Comparison of ENCODE assay signal across 9 cellular contexts in the genomic region with DNA sequence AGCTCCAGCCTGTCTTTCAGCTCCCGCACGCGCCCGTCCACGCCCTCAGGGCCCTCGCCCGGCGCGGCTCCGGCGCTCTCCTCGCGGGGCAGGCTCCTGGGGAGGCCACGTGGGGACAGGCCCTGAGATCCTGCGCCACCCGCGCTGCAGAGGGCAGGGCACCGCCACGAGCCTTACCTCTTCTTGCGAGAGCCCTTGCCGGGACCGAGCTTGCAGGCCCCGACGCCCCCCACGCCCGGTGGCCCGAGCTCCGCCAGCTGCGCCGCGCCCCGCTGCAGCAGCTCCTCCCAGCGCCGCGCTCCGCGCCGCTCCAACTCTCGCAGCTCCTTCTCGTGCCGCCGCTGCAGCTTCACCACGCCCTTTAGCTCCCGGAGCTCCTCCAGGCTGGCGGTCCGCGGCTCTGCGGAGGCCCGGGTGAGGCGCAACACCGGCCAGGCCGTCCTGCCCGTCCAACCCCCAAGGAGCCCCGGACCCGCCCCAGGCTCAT. TPM values are rescaled to one million over a fixed set of nuclear protein-coding genes. Genes with fewer than 3 reads are reported as not detected.
DNase-seq lines count a peak whose midpoint lies in the region; ATAC-seq and TF ChIP-seq lines count a peak whose summit lies in the region.
"Had no signal": no experiment of that assay in that cellular context is flagged by ENCODE, and none has a peak within 500 bp of the region (broad histone marks: within the 10 kb centered on the region; RNA-seq: fewer than 3 reads in every experiment).

No MANE protein-coding gene starts in this region.

- H3K9me3 ChIP-seq in Peyer's patch = no peaks in the 10 kb centered on the region
- peaks cover 2% of the 10 kb centered on the region for H3K9me3 ChIP-seq in trophoblast cell (ENCODE audit: insufficient read depth, low read depth, low read length)

- no peaks in the 10 kb centered on the region for H3K36me3 Mint-ChIP-seq in GM23338 (ENCODE audit: low read depth)

- no peaks in the 10 kb centered on the region for H3K9me2 ChIP-seq in GM23338 (ENCODE audit: insufficient read depth)

- peaks cover 28% of the 10 kb centered on the region for H3K4me1 Mint-ChIP-seq in GM23338
- H3K4me1 Mint-ChIP-seq: naive thymus-derived CD8-positive, alpha-beta T cell had no signal

- H2BK5ac ChIP-seq in trophoblast cell (ENCODE audit: low read depth, low read length, poor library complexity) = no peak overlapping the region

- no peak overlapping the region for H3K27ac Mint-ChIP-seq in GM23338
- H3K27ac Mint-ChIP-seq: naive thymus-derived CD8-positive, alpha-beta T cell had no signal

- H3K4me2 ChIP-seq in GM23338 (peak overlapping the region; percentile 91), trophoblast cell (ENCODE audit: low read length) (peak overlapping the region; percentile 65)

- no CpG with 5 or more reads among the region's 55 CpGs for WGBS in trophoblast cell (ENCODE audit: extremely low coverage, insufficient coverage, insufficient read length)

- H3K79me2 ChIP-seq in GM23338 (replicated peaks; ENCODE audit: insufficient read depth) (no peaks in the 10 kb centered on the region), trophoblast cell (ENCODE audit: control insufficient read depth, insufficient read depth, low read length, poor library complexity) (no peaks in the 10 kb centered on the region)

- H3F3A ChIP-seq in GM23338 (replicated peaks; ENCODE audit: low read depth) = no peaks in the 10 kb centered on the region

- H3K4ac ChIP-seq in trophoblast cell (ENCODE audit: low read depth, low read length) = no peak overlapping the region

- peaks cover 50% of the 10 kb centered on the region for H3K27me3 Mint-ChIP-seq in GM23338 (ENCODE audit: insufficient read depth, low read depth, poor library complexity)
- H3K27me3 Mint-ChIP-seq: naive thymus-derived CD8-positive, alpha-beta T cell had no signal

- H3K9ac ChIP-seq in trophoblast cell (ENCODE audit: low read length) = no peak overlapping the region

- H3K4me3 ChIP-seq in GM23338 (peak overlapping the region; percentile 57), Peyer's patch (peak overlapping the region in 2 of 4 donors; percentile 38 to 46), fibroblast of the aortic adventitia (ENCODE audit: low read depth, low read length) (peak overlapping the region; percentile 49), trophoblast cell (ENCODE audit: low read depth, low read length) (peak overlapping the region; percentile 21)

- H3K27ac ChIP-seq in GM23338 (ENCODE audit: low read depth) = no peak overlapping the region
- no peak overlapping the region for H3K27ac ChIP-seq in Peyer's patch
- H3K27ac ChIP-seq in trophoblast cell (ENCODE audit: low read depth, low read length) = no peak overlapping the region

- no peak overlapping the region for H2AK5ac ChIP-seq in trophoblast cell (ENCODE audit: low read length)

- peak overlapping the region; percentile 63; the same call in 2 of the 3 replicates for H3K4me3 Mint-ChIP-seq in GM23338
- H3K4me3 Mint-ChIP-seq: naive thymus-derived CD8-positive, alpha-beta T cell had no signal

- ATAC-seq in GM23338 = peak; percentile 82
- no peak for ATAC-seq in HG02798 (IDR thresholded peaks at IDR 0.05; ENCODE audit: poor library complexity, unreplicated experiment)
- no peak for ATAC-seq in GM19452 (IDR thresholded peaks at IDR 0.05; ENCODE audit: unreplicated experiment)
- ATAC-seq: naive thymus-derived CD8-positive, alpha-beta T cell had no signal

- H3K79me1 ChIP-seq in trophoblast cell (ENCODE audit: low read length) = peaks cover 3% of the 10 kb centered on the region

- peak overlapping the region; percentile 33 for H3K14ac ChIP-seq in trophoblast cell (ENCODE audit: low read length)

- H3K4me1 ChIP-seq in GM23338 (ENCODE audit: insufficient read depth) (peaks cover 16% of the 10 kb centered on the region; the same call in 1 of the 2 replicates), Peyer's patch (peaks cover 0 to 13% (median 0%) of the 10 kb centered on the region in 4 donors), trophoblast cell (ENCODE audit: control insufficient read depth in 1 of 2, insufficient read depth in 2 of 2, low read length in 2 of 2) (peaks cover 13 to 22% of the 10 kb centered on the region in 2 experiments)

- no peak for TF ChIP-seq CTCF in GM23338 (conservative IDR thresholded peaks at IDR 0.05; ENCODE audit: low read depth in 2 of 2)
- peak in 1 of 6 experiments; percentile 15 for TF ChIP-seq CTCF in Peyer's patch (IDR thresholded peaks at IDR 0.05)
- no peak for TF ChIP-seq CTCF in fibroblast of the aortic adventitia (IDR thresholded peaks at IDR 0.05; ENCODE audit: insufficient read depth, low read length)

- H2BK12ac ChIP-seq in trophoblast cell (ENCODE audit: low read length) = no peak overlapping the region

- H3K23ac ChIP-seq in trophoblast cell (ENCODE audit: low read length) = no peak overlapping the region

- H3K18ac ChIP-seq in trophoblast cell (ENCODE audit: low read length) = no peak overlapping the region

- H3K36me3 ChIP-seq in GM23338 (ENCODE audit: insufficient read depth) (no peaks in the 10 kb centered on the region), Peyer's patch (no peaks in the 10 kb centered on the region), trophoblast cell (ENCODE audit: control insufficient read depth in 1 of 2, insufficient read depth in 2 of 2, low read length in 2 of 2) (no peaks in the 10 kb centered on the region)

- H4K8ac ChIP-seq in trophoblast cell (ENCODE audit: low read depth, low read length) = no peak overlapping the region

- H3K9me3 Mint-ChIP-seq in GM23338 = no peaks in the 10 kb centered on the region
- H3K9me3 Mint-ChIP-seq: naive thymus-derived CD8-positive, alpha-beta T cell had no signal

- peaks cover 59% of the 10 kb centered on the region for H3K27me3 ChIP-seq in GM23338 (ENCODE audit: insufficient read depth)
- no peaks in the 10 kb centered on the region for H3K27me3 ChIP-seq in Peyer's patch
- H3K27me3 ChIP-seq in trophoblast cell (ENCODE audit: insufficient read depth, low read length) = peaks cover 18% of the 10 kb centered on the region

- H4K20me1 ChIP-seq in GM23338 (replicated peaks; ENCODE audit: insufficient read depth) = no peaks in the 10 kb centered on the region

- no peak for TF ChIP-seq POLR2A in Peyer's patch (IDR thresholded peaks at IDR 0.05)

- no peak overlapping the region for H4K91ac ChIP-seq in trophoblast cell (ENCODE audit: low read depth, low read length)

- no peak overlapping the region for H4K12ac ChIP-seq in trophoblast cell (ENCODE audit: low read depth, low read length)

- DNase-seq in GM23338 (ENCODE audit: low spot score) = peak; percentile 85
- DNase-seq in Peyer's patch = peak in 2 of 3 donors; percentile 63 to 77
- DNase-seq in fibroblast of the aortic adventitia (ENCODE audit: low read depth) = peak; percentile 56
- DNase-seq in trophoblast cell = peak; percentile 39 to 64
- DNase-seq in Kasumi-1 (lab: John Stamatoyannopoulos, UW) = no peak
- DNase-seq in T-helper 9 cell = no peak
- DNase-seq: naive thymus-derived CD8-positive, alpha-beta T cell had no signal

- H2BK120ac ChIP-seq in trophoblast cell (ENCODE audit: insufficient read depth, low read length, poor library complexity) = no peak overlapping the region

- H2AFZ ChIP-seq in GM23338 = peak overlapping the region; percentile 86
- H2AFZ ChIP-seq in trophoblast cell (ENCODE audit: insufficient read depth, low read length, poor library complexity) = peak overlapping the region; percentile 46

TF ChIP-seq in GM23338, 12 proteins besides CTCF, POLR2A, EP300 and RAD21:
- TF ChIP-seq POLR2AphosphoS5 (IDR thresholded peaks at IDR 0.05; ENCODE audit: low read depth) (0 out of 2 replicates have a peak, but pooled peaks have one; percentile 13), NANOG (IDR thresholded peaks at IDR 0.05; ENCODE audit: borderline replicate concordance) (no peak), JUNB (IDR thresholded peaks at IDR 0.05; ENCODE audit: unreplicated experiment) (no peak), EZH2 (IDR thresholded peaks at IDR 0.05; ENCODE audit: low read depth, unreplicated experiment) (peak; percentile 52), CREB1 (CRISPR knock-in tag; IDR thresholded peaks at IDR 0.05; ENCODE audit: low read depth) (no peak)

RNA-seq across cellular contexts. Expression of a gene that starts 8.3 kb away (rescaled TPM):
- 0.59 and 0.74 TPM in 2 replicates for total RNA-seq in GM23338 (2014; rRNA removed; shearing (Covaris generic))
- polyA plus RNA-seq in GM23338 (2016; fragmentation: Nextera tagmentation; extraction: Ambion mirVana) = not detected in 2 replicates
- total RNA-seq in Peyer's patch (not detected), fibroblast of the aortic adventitia (ENCODE audit: low replicate concordance) (not detected in 2 replicates)
- polyA plus RNA-seq in trophoblast cell (2013) = 0.15 and 0.21 TPM in 2 replicates

RNA-seq across cellular contexts. Expression of a gene that starts 16.6 kb away (rescaled TPM):
- total RNA-seq in GM23338 (2014; rRNA removed; shearing (Covaris generic)) = 8.5 and 13.8 TPM in 2 replicates
- 7.5 and 9.5 TPM in 2 replicates for polyA plus RNA-seq in GM23338 (2016; fragmentation: Nextera tagmentation; extraction: Ambion mirVana)
- total RNA-seq in Peyer's patch = 100 to 1,000 TPM in 1 of 4 donors, 10 to 100 TPM in 3; 12.3 to 101 (median 15.7) TPM
- total RNA-seq in fibroblast of the aortic adventitia (ENCODE audit: low replicate concordance) = 0.27 TPM in 1 of 2 replicates, not detected in the other
- 1.1 and 1.5 TPM in 2 replicates for polyA plus RNA-seq in trophoblast cell (2013)

RNA-seq across cellular contexts. Expression of a gene that starts 32.4 kb away (rescaled TPM):
- 32.7 and 33.0 TPM in 2 replicates for total RNA-seq in GM23338 (2014; rRNA removed; shearing (Covaris generic))
- 18.1 and 20.0 TPM in 2 replicates for polyA plus RNA-seq in GM23338 (2016; fragmentation: Nextera tagmentation; extraction: Ambion mirVana)
- total RNA-seq in Peyer's patch = 10 to 100 TPM in 1 of 4 donors, 1 to 10 TPM in 3; 6.2 to 10.7 (median 8.9) TPM
- total RNA-seq in fibroblast of the aortic adventitia (ENCODE audit: low replicate concordance) = 8.1 and 8.9 TPM in 2 replicates
- 35.8 and 37.5 TPM in 2 replicates for polyA plus RNA-seq in trophoblast cell (2013)

RNA-seq across cellular contexts. Expression of a gene that starts 49.6 kb away (rescaled TPM):
- 0.97 and 1.2 TPM in 2 replicates for total RNA-seq in GM23338 (2014; rRNA removed; shearing (Covaris generic))
- polyA plus RNA-seq in GM23338 (2016; fragmentation: Nextera tagmentation; extraction: Ambion mirVana) = 0.18 and 0.23 TPM in 2 replicates
- 10 to 100 TPM; 14.4 to 55.6 (median 37.7) TPM for total RNA-seq in Peyer's patch
- total RNA-seq in fibroblast of the aortic adventitia (ENCODE audit: low replicate concordance) = 6.7 and 16.2 TPM in 2 replicates
- polyA plus RNA-seq in trophoblast cell (2013) = 0.15 and 0.31 TPM in 2 replicates

RNA-seq across cellular contexts. Expression of a gene that starts 52.3 kb away (rescaled TPM):
- total RNA-seq in GM23338 (2014; rRNA removed; shearing (Covaris generic)) = 6.6 and 20.0 TPM in 2 replicates
- polyA plus RNA-seq in GM23338 (2016; fragmentation: Nextera tagmentation; extraction: Ambion mirVana) = 2.4 and 2.9 TPM in 2 replicates
- total RNA-seq in Peyer's patch = 1 to 10 TPM in 2 of 4 donors, not detected in 2; 3.3 to 4.7 TPM
- total RNA-seq in fibroblast of the aortic adventitia (ENCODE audit: low replicate concordance) = 0.09 TPM in 1 of 2 replicates, not detected in the other
- polyA plus RNA-seq in trophoblast cell (2013) = 8.4 and 8.5 TPM in 2 replicates
- total RNA-seq: naive thymus-derived CD8-positive, alpha-beta T cell had no signal

Comparison
In these comparisons a context has a peak if more than half of its experiments do, and no peak if none do; other contexts are left out.
1. DNase-seq: peak in GM23338 (single experiment), Peyer's patch (2 of 3), fibroblast of the aortic adventitia (single experiment) and trophoblast cell (2 of 2); none in Kasumi-1 (0 of 2) and T-helper 9 cell (single experiment).